ENCODE assay signal across 20 cellular contexts in the genomic region with DNA sequence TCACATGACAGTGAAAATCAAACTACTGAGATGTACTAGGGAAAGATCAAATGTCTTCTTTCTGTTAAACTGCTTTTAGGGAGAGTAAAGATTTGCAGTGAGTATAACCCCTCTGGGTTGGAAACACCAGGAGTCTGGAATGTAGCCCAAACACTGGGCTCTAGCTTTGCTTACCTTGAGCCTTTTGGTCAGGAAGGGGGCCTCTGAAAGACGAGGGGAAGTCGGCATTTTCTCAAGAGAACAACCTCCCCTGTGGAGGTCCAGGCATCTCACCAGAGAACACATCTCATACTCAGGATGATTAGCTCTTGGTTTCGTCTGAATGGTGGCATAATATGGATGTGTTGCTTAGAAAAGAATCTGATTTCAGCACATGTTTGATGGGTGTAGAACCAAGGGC.
DNase-seq lines count a peak whose midpoint lies in the region; FAIRE-seq and TF ChIP-seq lines count a peak whose summit lies in the region.
"Had no signal": no experiment of that assay in that cellular context is flagged by ENCODE, and none has a peak within 500 bp of the region (broad histone marks: within the 10 kb centered on the region; RNA-seq: fewer than 3 reads in every experiment).

No MANE protein-coding gene starts in this region.

- no peak overlapping the region for H2BK15ac ChIP-seq in H1 (ENCODE audit: low read length)

- no peak overlapping the region for H3K23ac ChIP-seq in H1 (ENCODE audit: insufficient read length)

- H4K20me1 ChIP-seq in H1 (replicated peaks in 1 of 2; ENCODE audit: control insufficient read depth in 1 of 2, insufficient read depth in 2 of 2, low read length in 2 of 2), result no peaks in the 10 kb centered on the region

- H3K27ac ChIP-seq in H1 (ENCODE audit: low read depth, low read length) (no peak overlapping the region), thymus (ENCODE audit: low read depth) (peak overlapping the region; percentile 10)
- H3K27ac ChIP-seq: GM23248 had no signal

- H3K36me3 Mint-ChIP-seq in osteocyte (ENCODE audit: unreplicated experiment), result no peaks in the 10 kb centered on the region

- H3K27me3 ChIP-seq in H1 (replicated peaks in 1 of 4; ENCODE audit: control insufficient read depth in 3 of 4, extremely low read depth in 1 of 4, insufficient read depth in 3 of 4, low read length in 3 of 4) (no peaks in the 10 kb centered on the region), thymus (ENCODE audit: control insufficient read depth, insufficient read depth) (no peaks in the 10 kb centered on the region)
- H3K27me3 ChIP-seq: MG63, SJCRH30 had no signal

- in situ Hi-C loops in astrocyte of the spinal cord (cut with HindIII; ENCODE audit: low sequenced_read_pairs), result no loop called here

- H3K79me2 ChIP-seq in H1 (ENCODE audit: control insufficient read depth in 1 of 2, insufficient read depth in 2 of 2, low read length in 2 of 2), result no peaks in the 10 kb centered on the region

- no peak for TF ChIP-seq RAD21 in H1 (IDR thresholded peaks at IDR 0.05 in 1 of 2, conservative IDR thresholded peaks at IDR 0.05 in 1 of 2; ENCODE audit: low read depth in 2 of 2, low read length in 2 of 2)

- H3K4ac ChIP-seq in H1 (replicated peaks; ENCODE audit: insufficient read length, low read depth, low read length), result no peak overlapping the region

- no peak overlapping the region for H4K5ac ChIP-seq in H1 (ENCODE audit: insufficient read length, low read depth, low read length)

- H4K8ac ChIP-seq in H1 (ENCODE audit: extremely low read depth, insufficient read depth, low read length), result no peak overlapping the region

- H3K4me2 ChIP-seq in H1 (ENCODE audit: insufficient read depth in 1 of 2, low read depth in 2 of 2, low read length in 2 of 2), result no peak overlapping the region

- peaks cover 5% of the 10 kb centered on the region; the same call in 1 of the 2 replicates for H3K23me2 ChIP-seq in H1 (ENCODE audit: low read depth, low read length)

- peaks cover under 1% of the 10 kb centered on the region for H3K27me3 Mint-ChIP-seq in osteocyte (ENCODE audit: unreplicated experiment)

- TF ChIP-seq CTCF in astrocyte of the spinal cord (IDR thresholded peaks at IDR 0.05; ENCODE audit: low read depth, low read length) (no peak), H1 (IDR thresholded peaks at IDR 0.05; ENCODE audit: control extremely low read depth in 1 of 3, insufficient read depth in 1 of 3, low read depth in 1 of 3, low read length in 3 of 3) (no peak), osteocyte (IDR thresholded peaks at IDR 0.05) (no peak)

- no peak for FAIRE-seq in H1 (lab: Jason Lieb, UNC)
- no peak for FAIRE-seq in urothelium cell line (lab: Jason Lieb, UNC)
- FAIRE-seq: GM12891 had no signal

- no peak for TF ChIP-seq EP300 in H1 (IDR thresholded peaks at IDR 0.05; ENCODE audit: borderline replicate concordance in 1 of 2, low read depth in 2 of 2, low read length in 2 of 2)

- no peak overlapping the region for H2BK120ac ChIP-seq in H1 (replicated peaks; ENCODE audit: low read depth, low read length)

- no peak overlapping the region for H3K56ac ChIP-seq in H1 (replicated peaks; ENCODE audit: insufficient read length, low read depth, low read length)

- H3K4me3 Mint-ChIP-seq in osteocyte (ENCODE audit: unreplicated experiment), result no peak overlapping the region
- H3K4me3 Mint-ChIP-seq: IgD-negative memory B cell had no signal

- TF ChIP-seq POLR2A in H1 (IDR thresholded peaks at IDR 0.05; ENCODE audit: control extremely low read depth in 1 of 2, low read depth in 2 of 2, low read length in 2 of 2), result no peak

- no peak overlapping the region for H3K18ac ChIP-seq in H1 (ENCODE audit: extremely low read depth, low read length)

- no peak overlapping the region for H3K14ac ChIP-seq in H1 (ENCODE audit: insufficient read length)

- H2AFZ ChIP-seq in H1 (ENCODE audit: low read length), result no peak overlapping the region
- H2AFZ ChIP-seq: GM23248 had no signal

- H3K4me3 ChIP-seq in astrocyte of the spinal cord (ENCODE audit: low read depth, low read length), result no peak overlapping the region
- H3K4me3 ChIP-seq in H1 (ENCODE audit: extremely low read depth in 1 of 4, insufficient read depth in 2 of 4, low read depth in 3 of 4, low read length in 4 of 4), result no peak overlapping the region
- H3K4me3 ChIP-seq in thymus (ENCODE audit: low read length), result no peak overlapping the region
- H3K4me3 ChIP-seq: GM23248, MG63, SJCRH30 had no signal

- POLR2A ChIA-PET in H1 (lab: Charles Lee; ENCODE audit: partially characterized antibody), result no interaction called here

- CTCF ChIA-PET in H1 (lab: Charles Lee; ENCODE audit: partially characterized antibody), result interaction anchor here (0.7 to 1.3 kb wide), 4 partner anchors 20 to 34 kb away, joined by 3 to 4 read pairs (median 3); no protein-coding TSS in a partner anchor

- H2BK5ac ChIP-seq in H1 (ENCODE audit: low read depth, low read length), result no peak overlapping the region

- 0 out of 2 replicates have a peak overlapping the region, but pooled peaks have one; percentile 39 for H2BK12ac ChIP-seq in H1 (ENCODE audit: low read depth, low read length)

- peak; percentile 28 for DNase-seq in astrocyte of the spinal cord (ENCODE audit: low read depth, low spot score)
- peak in 1 of 2 experiments; percentile 20 for DNase-seq in H1 (ENCODE audit: low read depth in 1 of 2, low spot score in 2 of 2)
- DNase-seq in osteocyte (ENCODE audit: extremely low spot score, unreplicated experiment), result peak; percentile 56
- no peak for DNase-seq in amygdala (lab: John Stamatoyannopoulos, UW)
- no peak for DNase-seq in urothelium cell line (ENCODE audit: low spot score)
- DNase-seq in retina, result no peak
- DNase-seq: ACHN, C1 segment of cervical spinal cord, EL, GM23248, Karpas-422, MG63, NCI-H1092 treated with DMSO at 0.1 percent for 48 hours, NCI-H146, NCI-H2029 treated with DMSO at 0.1 percent for 48 hours, NCI-H446 treated with DMSO at 0.1 percent for 48 hours, SJCRH30 had no signal

- H2BK20ac ChIP-seq in H1 (ENCODE audit: low read length), result no peak overlapping the region

- H2AK5ac ChIP-seq in H1 (ENCODE audit: low read depth, low read length), result no peak overlapping the region

- H3K36me3 ChIP-seq in H1 (ENCODE audit: control insufficient read depth in 2 of 4, insufficient read depth in 4 of 4, low read length in 3 of 4) (no peaks in the 10 kb centered on the region), thymus (ENCODE audit: control insufficient read depth, insufficient read depth) (no peaks in the 10 kb centered on the region)
- H3K36me3 ChIP-seq: MG63, SJCRH30 had no signal

- 85% methylated on average over 3 of the region's 3 CpGs; no CpG with 5 or more reads in 1 of the 2 experiments for WGBS in H1 (ENCODE audit: extremely low coverage in 1 of 2, insufficient coverage in 1 of 2, insufficient read length in 1 of 2, insufficient replicate concordance in 2 of 2, low coverage in 1 of 2, low lambda C conversion rate in 2 of 2, missing lambda C conversion rate in 1 of 2), 2 experiments
- 91% methylated on average over 3 of the region's 3 CpGs for WGBS in thymus

- H3K27ac Mint-ChIP-seq in osteocyte (ENCODE audit: unreplicated experiment), result peak overlapping the region; percentile 58

- peaks cover 20% of the 10 kb centered on the region for H3K4me1 Mint-ChIP-seq in osteocyte (ENCODE audit: unreplicated experiment)

- no peaks in the 10 kb centered on the region; the same call in 1 of the 2 replicates for H3K79me1 ChIP-seq in H1 (ENCODE audit: low read depth, low read length)

- H3K9me3 Mint-ChIP-seq in osteocyte (ENCODE audit: unreplicated experiment), result peaks cover 11% of the 10 kb centered on the region

- H3K4me1 ChIP-seq in H1 (replicated peaks in 1 of 4; ENCODE audit: control insufficient read depth in 3 of 4, insufficient read depth in 4 of 4, low read length in 3 of 4) (peaks cover 0 to 7% (median 4%) of the 10 kb centered on the region in 4 experiments; a peak in 4 of 7 replicates), thymus (ENCODE audit: control insufficient read depth, insufficient read depth, low read length) (no peaks in the 10 kb centered on the region)

- H4K91ac ChIP-seq in H1 (replicated peaks; ENCODE audit: insufficient read length, low read length), result no peak overlapping the region

- no peaks in the 10 kb centered on the region for H3K9me3 ChIP-seq in H1 (ENCODE audit: insufficient read depth in 2 of 2, low read depth in 1 of 2, low read length in 1 of 2)
- H3K9me3 ChIP-seq in thymus (ENCODE audit: control insufficient read depth), result no peaks in the 10 kb centered on the region
- H3K9me3 ChIP-seq: MG63, SJCRH30 had no signal

- no peak overlapping the region for H3K9ac ChIP-seq in H1 (replicated peaks in 1 of 4; ENCODE audit: extremely low read depth in 1 of 4, low read depth in 3 of 4, low read length in 3 of 4)
- H3K9ac ChIP-seq: GM23248 had no signal

TF ChIP-seq in H1, 55 proteins besides CTCF, POLR2A, EP300 and RAD21:
- TF ChIP-seq JUND (IDR thresholded peaks at IDR 0.05; ENCODE audit: low read length), result no peak
- no peak for TF ChIP-seq TEAD4 (IDR thresholded peaks at IDR 0.05; ENCODE audit: low read depth, low read length)
- TF ChIP-seq MAFK (IDR thresholded peaks at IDR 0.05; ENCODE audit: low read depth, low read length), result no peak
- TF ChIP-seq HDAC6 (IDR thresholded peaks at IDR 0.05; ENCODE audit: low read depth, low read length), result no peak
- TF ChIP-seq POLR2AphosphoS5 (IDR thresholded peaks at IDR 0.05; ENCODE audit: low read depth, low read length), result no peak
- no peak for TF ChIP-seq GABPA (IDR thresholded peaks at IDR 0.05; ENCODE audit: borderline replicate concordance, insufficient read depth, low read length)
- no peak for TF ChIP-seq CBX8 (IDR thresholded peaks at IDR 0.05; ENCODE audit: borderline replicate concordance, low read depth, low read length)
- TF ChIP-seq RFX5 (IDR thresholded peaks at IDR 0.05; ENCODE audit: borderline replicate concordance, low read depth, low read length), result no peak
- TF ChIP-seq FOSL1 (IDR thresholded peaks at IDR 0.05; ENCODE audit: insufficient read depth, low read depth, low read length), result no peak
- TF ChIP-seq BACH1 (IDR thresholded peaks at IDR 0.05; ENCODE audit: low read length), result no peak
- no peak for TF ChIP-seq SUZ12 (IDR thresholded peaks at IDR 0.05; ENCODE audit: low read length)
- no peak for TF ChIP-seq CBX5 (IDR thresholded peaks at IDR 0.05; ENCODE audit: low read depth, low read length)

Comparison
In these comparisons a context has a peak if more than half of its experiments do, and no peak if none do; other contexts are left out.
1. DNase-seq: peak in astrocyte of the spinal cord (single experiment) and osteocyte (single experiment); none in amygdala (0 of 56), urothelium cell line (single experiment) and retina (single experiment).